ENCODE assay signal across 10 cellular contexts in the genomic region with DNA sequence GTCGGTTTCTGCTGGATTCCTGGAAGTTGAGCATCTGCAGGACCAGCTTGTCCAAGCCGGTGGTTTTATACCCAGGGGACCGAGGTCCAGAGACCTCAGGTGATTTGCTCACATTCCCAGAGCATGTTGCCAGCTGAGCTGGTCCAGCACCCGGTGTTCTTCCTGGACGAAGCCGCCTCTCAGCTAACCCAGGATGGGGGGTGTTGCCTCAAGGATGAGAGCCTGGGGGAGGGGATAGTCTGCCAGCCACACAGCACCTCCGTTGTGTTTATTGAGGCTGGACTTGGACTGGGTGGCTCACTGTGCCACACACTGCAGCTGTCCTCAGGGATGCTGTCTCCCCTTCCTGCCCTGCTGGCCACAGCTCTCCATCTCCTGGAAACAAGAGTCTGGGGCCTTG. TPM values are rescaled to one million over a fixed set of nuclear protein-coding genes. Genes with fewer than 3 reads are reported as not detected.
DNase-seq lines count a peak whose midpoint lies in the region; ATAC-seq and TF ChIP-seq lines count a peak whose summit lies in the region.
"Had no signal": no experiment of that assay in that cellular context is flagged by ENCODE, and none has a peak within 500 bp of the region (broad histone marks: within the 10 kb centered on the region; RNA-seq: fewer than 3 reads in every experiment).

No MANE protein-coding gene starts in this region.

- POLR2A ChIA-PET in Panc1 (lab: Charles Lee): interaction anchor here (0.6 kb wide), 1 partner anchor 43 kb away, joined by 6 read pairs; no protein-coding TSS in a partner anchor

- TF ChIP-seq POLR2A in spleen (IDR thresholded peaks at IDR 0.05): no peak

- no peaks in the 10 kb centered on the region for H3K9me3 Mint-ChIP-seq in activated naive CD4-positive, alpha-beta T cell treated with anti-CD3 and anti-CD28 coated beads, Interleukin-2, amount 10 ng/mL, durations not matched to agents 7 days and 5 days

- H3K27me3 ChIP-seq in Panc1 (ENCODE audit: control insufficient read depth, insufficient read depth, low read length): no peaks in the 10 kb centered on the region
- no peaks in the 10 kb centered on the region for H3K27me3 ChIP-seq in spleen (replicated peaks in 1 of 7)

- TF ChIP-seq CTCF in Panc1 (IDR thresholded peaks at IDR 0.05) (no peak), epithelial cell of proximal tubule (conservative IDR thresholded peaks at IDR 0.05; ENCODE audit: low read depth, low read length) (no peak), spleen (IDR thresholded peaks at IDR 0.05 in 8 of 11, conservative IDR thresholded peaks at IDR 0.05 in 3 of 11) (no peak)

- H3K9me3 ChIP-seq in Panc1 (ENCODE audit: control insufficient read depth, insufficient read depth, low read depth, low read length) (no peaks in the 10 kb centered on the region), spleen (no peaks in the 10 kb centered on the region)
- H3K9me3 ChIP-seq: mucosa of descending colon had no signal

- H3K4me1 ChIP-seq in Panc1 (ENCODE audit: control insufficient read depth, insufficient read depth, low read length): peaks cover 5% of the 10 kb centered on the region; the same call in 1 of the 2 replicates
- peaks cover 24 to 71% (median 55%) of the 10 kb centered on the region in 6 donors for H3K4me1 ChIP-seq in spleen

- H3K27ac ChIP-seq in Panc1 (ENCODE audit: low read length) (no peak overlapping the region), spleen (no peak overlapping the region)

- no peak for ATAC-seq in Panc1

- intact Hi-C loops in Panc1 (cut with micrococcal nuclease; ENCODE audit: unreplicated experiment): no loop called here
- intact Hi-C loops in spleen (cut with DNase I; ENCODE audit: low total_unique reads): no loop called here

- H3K4me3 ChIP-seq in Panc1 (ENCODE audit: low read depth in 2 of 2, low read length in 2 of 2): peak overlapping the region; percentile 64 to 77
- peak overlapping the region; percentile 65 for H3K4me3 ChIP-seq in epithelial cell of proximal tubule (ENCODE audit: low read depth, low read length)
- peak overlapping the region in 2 of 8 donors; percentile 72 to 91 for H3K4me3 ChIP-seq in spleen

- BruUV-seq in Panc1 (replicated peaks; lab: Mats Ljungman, UMichigan): no TSS peak

- H3K27me3 Mint-ChIP-seq in activated naive CD4-positive, alpha-beta T cell treated with anti-CD3 and anti-CD28 coated beads, Interleukin-2, amount 10 ng/mL, durations not matched to agents 7 days and 5 days: no peaks in the 10 kb centered on the region

- H3K27ac Mint-ChIP-seq in activated naive CD4-positive, alpha-beta T cell treated with anti-CD3 and anti-CD28 coated beads, Interleukin-2, amount 10 ng/mL, durations not matched to agents 7 days and 5 days: peak overlapping the region; percentile 37

- CTCF ChIA-PET in activated naive CD4-positive, alpha-beta T cell treated with anti-CD3 and anti-CD28 coated beads, Interleukin-2, amount 10 ng/mL, durations not matched to agents 7 days and 5 days (lab: Charles Lee): interaction anchor here (0.7 to 3.0 kb wide), 6 partner anchors 26 to 195 kb away, joined by 3 to 10 read pairs (median 4); no protein-coding TSS in a partner anchor
- CTCF ChIA-PET in Panc1 (lab: Charles Lee): interaction anchor here (0.6 kb wide), 1 partner anchor 96 kb away, joined by 3 read pairs; no protein-coding TSS in a partner anchor

- peak overlapping the region; percentile 83 for H3K4me3 Mint-ChIP-seq in activated naive CD4-positive, alpha-beta T cell treated with anti-CD3 and anti-CD28 coated beads, Interleukin-2, amount 10 ng/mL, durations not matched to agents 7 days and 5 days

- WGBS in spleen, 5 donors: 56 to 84% (median 75%) methylated on average over 1 to 7 of the region's 7 CpGs

- DNase-seq in activated naive CD4-positive, alpha-beta T cell treated with anti-CD3 and anti-CD28 coated beads, Interleukin-2, amount 10 ng/mL, durations not matched to agents 7 days and 5 days: no peak
- DNase-seq in activated naive CD4-positive, alpha-beta T cell (lab: John Stamatoyannopoulos, UW): no peak
- DNase-seq in Panc1 (ENCODE audit: low read depth, low spot score) (no peak), epithelial cell of proximal tubule (ENCODE audit: low read depth) (no peak), spleen (peak; percentile 69), NOMO-1 treated with dmso at 0.1 percent for 144 hours (lab: John Stamatoyannopoulos, UW; ENCODE audit: unreplicated experiment) (no peak), hepatic stellate cell (ENCODE audit: low spot score) (no peak), globus pallidus (ENCODE audit: low spot score) (no peak)
- DNase-seq: effector memory CD4-positive, alpha-beta T cell had no signal

- peaks cover 42% of the 10 kb centered on the region for H3K4me1 Mint-ChIP-seq in activated naive CD4-positive, alpha-beta T cell treated with anti-CD3 and anti-CD28 coated beads, Interleukin-2, amount 10 ng/mL, durations not matched to agents 7 days and 5 days

- in situ Hi-C loops in Panc1 (cut with HindIII; ENCODE audit: low pct_unique_long_range_greater_than_20kb, low sequenced_read_pairs): no loop called here

- H3K36me3 ChIP-seq in Panc1 (ENCODE audit: control insufficient read depth, insufficient read depth, low read length): no peaks in the 10 kb centered on the region
- no peaks in the 10 kb centered on the region for H3K36me3 ChIP-seq in spleen

- no peaks in the 10 kb centered on the region for H3K36me3 Mint-ChIP-seq in activated naive CD4-positive, alpha-beta T cell treated with anti-CD3 and anti-CD28 coated beads, Interleukin-2, amount 10 ng/mL, durations not matched to agents 7 days and 5 days

RNA-seq across cellular contexts. Expression of a gene that starts 1.5 kb away (rescaled TPM):
- total RNA-seq in Panc1 (2021; ENCODE audit: unreplicated experiment) (26.5 TPM), epithelial cell of proximal tubule (8.9 and 20.0 TPM in 2 replicates), spleen (10 to 100 TPM in 1 of 7 donors, 1 to 10 TPM in 6; 5.6 to 11.6 (median 9.1) TPM)
- 16.2 TPM for polyA plus RNA-seq in Panc1 (2012; ENCODE audit: insufficient read length)
- polyA plus RNA-seq in spleen: 1 to 10 TPM; 2.5 to 5.2 (median 3.0) TPM

RNA-seq across cellular contexts. Expression of a gene that starts 50.9 kb away (rescaled TPM):
- total RNA-seq in Panc1 (2021; ENCODE audit: unreplicated experiment): 13.4 TPM
- polyA plus RNA-seq in Panc1 (2012; ENCODE audit: insufficient read length): 6.7 TPM
- total RNA-seq in epithelial cell of proximal tubule: 6.2 and 16.8 TPM in 2 replicates
- total RNA-seq in spleen: 1 to 10 TPM; 2.4 to 4.5 (median 3.3) TPM
- 1 to 10 TPM; 2.8 to 3.9 (median 3.1) TPM for polyA plus RNA-seq in spleen
